Comparison of ENCODE assay signal across 28 cellular contexts in the genomic region with DNA sequence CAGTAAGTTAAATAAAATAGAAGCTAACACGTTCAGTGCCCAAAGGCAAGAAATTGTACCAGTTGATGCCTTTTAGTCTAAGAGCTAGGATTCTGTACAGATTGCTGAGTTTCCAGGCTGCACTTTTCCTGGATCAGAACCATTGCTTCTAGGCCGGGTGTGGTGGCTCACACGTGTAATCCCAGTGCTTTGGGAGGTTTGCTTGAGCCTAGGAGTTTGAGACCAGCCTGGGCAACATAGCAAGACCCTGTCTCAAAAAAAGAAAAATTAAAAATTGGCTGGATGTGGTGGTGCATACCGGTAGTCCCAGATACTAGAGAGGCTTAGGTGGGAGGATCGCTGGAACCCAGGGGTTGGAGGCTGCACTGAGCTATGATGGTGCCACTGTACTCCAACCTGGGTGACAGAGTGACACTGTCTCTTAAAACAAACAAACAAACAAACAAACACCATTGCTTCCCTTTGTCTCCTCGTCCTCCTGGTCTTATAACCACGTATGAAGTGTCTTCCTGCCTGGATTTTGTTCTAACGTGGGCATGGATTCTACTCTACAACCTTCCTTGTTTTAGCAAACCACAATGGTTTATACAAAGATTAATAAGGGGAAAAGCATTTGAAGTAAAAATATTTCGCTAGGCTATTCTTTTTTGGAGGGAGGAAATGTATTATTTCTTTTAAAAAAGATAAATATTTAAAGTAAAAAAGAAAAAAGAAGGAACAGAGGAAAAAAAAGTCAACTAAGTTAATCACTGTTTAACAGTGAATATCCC.
"Had no signal": no experiment of that assay in that cellular context is flagged by ENCODE, and none has a peak within 500 bp of the region (broad histone marks: within the 10 kb centered on the region; RNA-seq: fewer than 3 reads in every experiment).

No MANE protein-coding gene starts in this region.

- H3K4me1 ChIP-seq: colonic mucosa had no signal

- FAIRE-seq: frontal cortex had no signal

- ATAC-seq: activated CD4-positive, CD25-positive, alpha-beta regulatory T cell treated with anti-CD3 and anti-CD28 coated beads, Interleukin-2, amount 50 U/mL, for 24 hours; activated CD8-positive, alpha-beta T cell treated with anti-CD3 and anti-CD28 coated beads for 36 hours; activated T-cell treated with anti-CD3 and anti-CD28 coated beads, Interleukin-2, amount 50 U/mL, for 4 hours; activated T-helper 17 cell treated with anti-CD3 and anti-CD28 coated beads, Interleukin-2, amount 50 U/mL, for 72 hours; body of pancreas; esophagus mucosa; T-helper 17 cell had no signal

- H3K36me3 ChIP-seq: colonic mucosa, WERI-Rb-1 had no signal

- H3K27ac ChIP-seq: body of pancreas, colonic mucosa, WERI-Rb-1 had no signal

- H3K9me3 ChIP-seq: body of pancreas, colonic mucosa had no signal

- DNase-seq: activated B cell treated with CpG ODN at 0.5 μM for 24 hours; activated CD4-positive, alpha-beta T cell treated with anti-CD3 and anti-CD28 coated beads for 48 hours; activated CD4-positive, alpha-beta T cell treated with anti-CD3 and anti-CD28 coated beads, Interleukin-2, amount 50 U/mL, for 1 hour; activated CD4-positive, alpha-beta T cell treated with anti-CD3 and anti-CD28 coated beads, Interleukin-2, amount 50 U/mL, for 48 hours; activated CD8-positive, alpha-beta memory T cell treated with anti-CD3 and anti-CD28 coated beads for 24 hours; activated CD8-positive, alpha-beta T cell treated with anti-CD3 and anti-CD28 coated beads for 36 hours; activated effector memory CD4-positive, alpha-beta T cell treated with Interleukin-2 at 50 U/mL for 16 hours; activated gamma-delta T cell treated with Interleukin-2 at 50 U/mL for 16 hours; activated naive CD4-positive, alpha-beta T cell treated with anti-CD3 and anti-CD28 coated beads, Interleukin-2, amount 50 U/mL, for 16 hours; activated naive CD4-positive, alpha-beta T cell treated with Interleukin-2 at 50 U/mL for 16 hours; activated T-cell treated with anti-CD3 and anti-CD28 coated beads, Interleukin-2, amount 50 U/mL, for 4 hours; amniotic stem cell; anterior cingulate cortex; body of pancreas; central memory CD4-positive, alpha-beta T cell; cerebellar nuclear complex; colonic mucosa; effector memory CD4-positive, alpha-beta T cell; endodermal cell; foreskin fibroblast; head of caudate nucleus; T-helper 17 cell; T1000; WERI-Rb-1 had no signal

- H3K4me3 ChIP-seq: body of pancreas, colonic mucosa had no signal

- H3K27me3 ChIP-seq: body of pancreas, colonic mucosa had no signal
